In genomic region chr1:171252482-171252881, GRCh38 we compare ENCODE assay signal across 9 cellular contexts. TPM values are rescaled to one million over a fixed set of nuclear protein-coding genes. Genes with fewer than 3 reads are reported as not detected.
DNase-seq lines count a peak whose midpoint lies in the region; ATAC-seq, FAIRE-seq and TF ChIP-seq lines count a peak whose summit lies in the region.
"Had no signal": no experiment of that assay in that cellular context is flagged by ENCODE, and none has a peak within 500 bp of the region (broad histone marks: within the 10 kb centered on the region; RNA-seq: fewer than 3 reads in every experiment).

No MANE protein-coding gene starts in this region.

- H3K36me3 Mint-ChIP-seq in CD8-positive, alpha-beta memory T cell, result no peaks in the 10 kb centered on the region

- peaks cover 0 to 4% (median 0%) of the 10 kb centered on the region in 5 donors for H3K9me3 Mint-ChIP-seq in CD8-positive, alpha-beta memory T cell

- no peak for FAIRE-seq in HTR-8/SVneo (lab: Jason Lieb, UNC)
- FAIRE-seq: RCC 7860 had no signal

- H3K27me3 Mint-ChIP-seq in CD8-positive, alpha-beta memory T cell, result peaks cover 28 to 66% of the 10 kb centered on the region in 2 donors

- ATAC-seq in GM19023 (IDR thresholded peaks at IDR 0.05; ENCODE audit: unreplicated experiment) (peak; percentile 91), HG02981 (IDR thresholded peaks at IDR 0.05; ENCODE audit: unreplicated experiment) (peak; percentile 96), left lobe of liver (no peak)

- H3K27ac ChIP-seq in CD8-positive, alpha-beta memory T cell (ENCODE audit: low read depth, low read length), result no peak overlapping the region
- peak overlapping the region in 2 of 4 donors; percentile 49 to 53 for H3K27ac ChIP-seq in Peyer's patch

- H3K27me3 ChIP-seq in CD8-positive, alpha-beta memory T cell (ENCODE audit: insufficient read depth, low read length, poor library complexity, severe bottlenecking), result peaks cover 5% of the 10 kb centered on the region
- no peaks in the 10 kb centered on the region for H3K27me3 ChIP-seq in Peyer's patch

- H3K4me1 Mint-ChIP-seq in CD8-positive, alpha-beta memory T cell, result peaks cover 11 to 19% (median 13%) of the 10 kb centered on the region in 3 donors

- POLR2A ChIA-PET in CD8-positive, alpha-beta memory T cell (lab: Charles Lee), result no interaction called here

- CTCF ChIA-PET in CD8-positive, alpha-beta memory T cell (lab: Charles Lee), result interaction anchor here (1.3 kb wide), 1 partner anchor 61 kb away, joined by 3 read pairs; no protein-coding TSS in a partner anchor

- H3K9me3 ChIP-seq in CD8-positive, alpha-beta memory T cell (ENCODE audit: low read length), result no peaks in the 10 kb centered on the region
- no peaks in the 10 kb centered on the region for H3K9me3 ChIP-seq in Peyer's patch

- no peak overlapping the region for H3K4me3 ChIP-seq in CD8-positive, alpha-beta memory T cell (ENCODE audit: low read length)
- no peak overlapping the region for H3K4me3 ChIP-seq in Peyer's patch

- H3K27ac Mint-ChIP-seq in CD8-positive, alpha-beta memory T cell, result peak overlapping the region in 1 of 8 donors; percentile 81

- H3K36me3 ChIP-seq in CD8-positive, alpha-beta memory T cell (ENCODE audit: insufficient read depth, low read length), result no peaks in the 10 kb centered on the region
- no peaks in the 10 kb centered on the region for H3K36me3 ChIP-seq in Peyer's patch

- TF ChIP-seq POLR2A in Peyer's patch (IDR thresholded peaks at IDR 0.05), result no peak

- no peak for DNase-seq in CD8-positive, alpha-beta memory T cell
- peak in 2 of 3 donors; percentile 66 to 77 for DNase-seq in Peyer's patch
- DNase-seq in left lobe of liver (ENCODE audit: low spot score), result no peak
- no peak for DNase-seq in NCI-H2227 treated with DMSO at 0.1 percent for 48 hours (lab: John Stamatoyannopoulos, UW)
- DNase-seq in anterior cingulate cortex (lab: John Stamatoyannopoulos, UW), result no peak
- no peak for DNase-seq in HTR-8/SVneo (ENCODE audit: insufficient read length, low spot score)

- no peaks in the 10 kb centered on the region for H3K4me1 ChIP-seq in CD8-positive, alpha-beta memory T cell (ENCODE audit: insufficient read depth, low read length)
- H3K4me1 ChIP-seq in Peyer's patch, result peaks cover 3 to 54% (median 8%) of the 10 kb centered on the region in 4 donors

- TF ChIP-seq CTCF in Peyer's patch (IDR thresholded peaks at IDR 0.05), result no peak

- peak overlapping the region in 6 of 7 donors; percentile 30 to 79 (median 64) for H3K4me3 Mint-ChIP-seq in CD8-positive, alpha-beta memory T cell

RNA-seq across cellular contexts. Expression of gene FMO1, which starts 4.2 kb away (rescaled TPM):
- not detected for total RNA-seq in CD8-positive, alpha-beta memory T cell
- not detected for polyA plus RNA-seq in CD8-positive, alpha-beta memory T cell
- 10 to 100 TPM; 13.2 to 59.9 (median 36.2) TPM for total RNA-seq in Peyer's patch
- total RNA-seq in left lobe of liver, result not detected

Comparison
In these comparisons a context has a peak if more than half of its experiments do, and no peak if none do; other contexts are left out.
1. DNase-seq: peak in Peyer's patch (2 of 3); none in CD8-positive, alpha-beta memory T cell (0 of 5), left lobe of liver (single experiment), NCI-H2227 treated with DMSO at 0.1 percent for 48 hours (single experiment), anterior cingulate cortex (0 of 58) and HTR-8/SVneo (single experiment).
2. RNA of gene FMO1, which starts 4.2 kb away (total RNA-seq): 13.2 to 59.9 TPM in Peyer's patch; not detected in left lobe of liver (single experiment) and not detected in CD8-positive, alpha-beta memory T cell; every median in the first group is over 10 times any median in the second.